17 cellular contexts compared by ENCODE assay signal in genomic region chr2:207189040-207189439, GRCh38. TPM values are rescaled to one million over a fixed set of nuclear protein-coding genes. Genes with fewer than 3 reads are reported as not detected.
DNase-seq lines count a peak whose midpoint lies in the region; ATAC-seq and TF ChIP-seq lines count a peak whose summit lies in the region.
"Had no signal": no experiment of that assay in that cellular context is flagged by ENCODE, and none has a peak within 500 bp of the region (broad histone marks: within the 10 kb centered on the region; RNA-seq: fewer than 3 reads in every experiment).

No MANE protein-coding gene starts in this region.

- no peaks in the 10 kb centered on the region for H3K9me3 ChIP-seq in adipocyte (ENCODE audit: control insufficient read depth, low read length)

- DNase-seq in EH (ENCODE audit: low read depth) (peak; percentile 10), adipocyte (ENCODE audit: low read depth) (peak; percentile 37), fibroblast of the aortic adventitia (ENCODE audit: low read depth) (peak; percentile 21), sciatic nerve (ENCODE audit: low spot score) (no peak), SKM-1 (lab: John Stamatoyannopoulos, UW; ENCODE audit: unreplicated experiment) (no peak), NOMO-1 treated with DMSO at 0.1 percent for 48 hours (lab: John Stamatoyannopoulos, UW; ENCODE audit: unreplicated experiment) (no peak)
- DNase-seq: CD8-positive, alpha-beta T cell; DND-41; GDM1; KBM-7; NCI-H1436 had no signal

- intact Hi-C loops in sciatic nerve (cut with DNase I) = no loop called here

- H3K4me1 ChIP-seq in adipocyte (ENCODE audit: control insufficient read depth, insufficient read depth, low read length) = peaks cover 30% of the 10 kb centered on the region

- no peak for TF ChIP-seq CTCF in fibroblast of the aortic adventitia (IDR thresholded peaks at IDR 0.05; ENCODE audit: insufficient read depth, low read length)

- H3K9ac ChIP-seq in adipocyte (ENCODE audit: low read length) = no peak overlapping the region

- ATAC-seq in sciatic nerve (peak; percentile 93), HG03159 (IDR thresholded peaks at IDR 0.05; ENCODE audit: unreplicated experiment) (no peak)
- ATAC-seq: CD8-positive, alpha-beta T cell; GM12878; GM23338; Panc1; Right ventricle myocardium inferior had no signal

- no peaks in the 10 kb centered on the region for H3K36me3 ChIP-seq in adipocyte (ENCODE audit: control insufficient read depth, insufficient read depth, low read length, severe bottlenecking)

- H3K4me3 ChIP-seq in adipocyte (ENCODE audit: low read length) (no peak overlapping the region), fibroblast of the aortic adventitia (ENCODE audit: low read depth, low read length) (no peak overlapping the region)
- H3K4me3 ChIP-seq: GM12878, GM23338, SK-N-MC had no signal

- no peaks in the 10 kb centered on the region for H3K27me3 ChIP-seq in adipocyte (replicated peaks; ENCODE audit: control insufficient read depth, insufficient read depth, low read length)

RNA-seq across cellular contexts. Expression of gene KLF7, which starts 23.3 kb away (rescaled TPM):
- 12.3 and 38.5 TPM in 2 replicates for total RNA-seq in fibroblast of the aortic adventitia (ENCODE audit: low replicate concordance)
- 79.1 TPM for total RNA-seq in sciatic nerve

Comparison
In these comparisons a context has a peak if more than half of its experiments do, and no peak if none do; other contexts are left out.
1. DNase-seq: peak in EH (single experiment), adipocyte (single experiment) and fibroblast of the aortic adventitia (single experiment); none in sciatic nerve (single experiment), SKM-1 (single experiment) and NOMO-1 treated with DMSO at 0.1 percent for 48 hours (single experiment).